Comparison of ENCODE assay signal across 2 cellular contexts in genomic region chr10:105102977-105103376, GRCh38.
TF ChIP-seq lines count a peak whose summit lies in the region.

No MANE protein-coding gene starts in this region.

TF ChIP-seq in GM23338, 12 proteins besides CTCF, POLR2A, EP300 and RAD21:
- TF ChIP-seq ZNF114 (CRISPR knock-in tag; IDR thresholded peaks at IDR 0.05) (no peak), NANOG (IDR thresholded peaks at IDR 0.05; ENCODE audit: borderline replicate concordance) (peak; percentile 74; the same call in 1 of the 2 replicates)

TF ChIP-seq in H1, 55 proteins besides CTCF, POLR2A, EP300 and RAD21:
- no peak; the same call in 1 of the 2 replicates for TF ChIP-seq E2F6 (IDR thresholded peaks at IDR 0.05)
- TF ChIP-seq NANOG (IDR thresholded peaks at IDR 0.05; ENCODE audit: insufficient read depth, low read depth, low read length, poor library complexity, severe bottlenecking), result no peak
- TF ChIP-seq TEAD4 (IDR thresholded peaks at IDR 0.05; ENCODE audit: low read depth, low read length), result no peak
- TF ChIP-seq BRCA1 (IDR thresholded peaks at IDR 0.05; ENCODE audit: low read depth, low read length), result no peak
- TF ChIP-seq CTBP2 (IDR thresholded peaks at IDR 0.05; ENCODE audit: borderline replicate concordance, insufficient read depth, insufficient read length, low read length), result no peak
- TF ChIP-seq ASH2L (IDR thresholded peaks at IDR 0.05; ENCODE audit: low read length), result no peak
- no peak for TF ChIP-seq JUND (IDR thresholded peaks at IDR 0.05; ENCODE audit: low read length)
TF ChIP-seq in H1: peak in this region for 0.
